In genomic region chr14:24958271-24958670, GRCh38 we compare ENCODE assay signal across 16 cellular contexts.
A peak's percentile ranks its signal among the peaks of the same experiment; 100 is the strongest.
DNase-seq lines count a peak whose midpoint lies in the region; ATAC-seq and TF ChIP-seq lines count a peak whose summit lies in the region.
"Had no signal": no experiment of that assay in that cellular context is flagged by ENCODE, and none has a peak within 500 bp of the region (broad histone marks: within the 10 kb centered on the region; RNA-seq: fewer than 3 reads in every experiment).

No MANE protein-coding gene starts in this region.

- H3K4me3 ChIP-seq in hepatocyte (no peak overlapping the region), skeletal muscle satellite cell (ENCODE audit: low read length) (no peak overlapping the region), brain microvascular endothelial cell (ENCODE audit: low read depth, low read length) (no peak overlapping the region)
- H3K4me3 ChIP-seq in CD8-positive, alpha-beta memory T cell (ENCODE audit: low read length), result no peak overlapping the region

- no peaks in the 10 kb centered on the region for H4K20me1 ChIP-seq in hepatocyte (ENCODE audit: insufficient read depth, poor library complexity, severe bottlenecking)

- H3K9me2 ChIP-seq in hepatocyte (replicated peaks; ENCODE audit: insufficient read depth), result no peaks in the 10 kb centered on the region

- no peak overlapping the region for H3K27ac Mint-ChIP-seq in CD8-positive, alpha-beta memory T cell
- H3K27ac Mint-ChIP-seq: CD4-positive, alpha-beta T cell had no signal

- CTCF ChIA-PET in CD8-positive, alpha-beta memory T cell (lab: Charles Lee), result no interaction called here

- H3K4me3 Mint-ChIP-seq in CD8-positive, alpha-beta memory T cell, result no peak overlapping the region
- H3K4me3 Mint-ChIP-seq: CD4-positive, alpha-beta T cell had no signal

- POLR2A ChIA-PET in CD8-positive, alpha-beta memory T cell (lab: Charles Lee), result no interaction called here

- ATAC-seq in HG03520 (IDR thresholded peaks at IDR 0.05; ENCODE audit: unreplicated experiment) (no peak), HG02798 (IDR thresholded peaks at IDR 0.05; ENCODE audit: poor library complexity, unreplicated experiment) (no peak)

- H3K9me3 Mint-ChIP-seq in CD8-positive, alpha-beta memory T cell, result peaks cover 0 to 1% (median 0%) of the 10 kb centered on the region in 5 donors
- H3K9me3 Mint-ChIP-seq: CD4-positive, alpha-beta T cell had no signal

- H2AFZ ChIP-seq in hepatocyte, result no peak overlapping the region

- H3K36me3 ChIP-seq in hepatocyte (replicated peaks; ENCODE audit: insufficient read depth, low read depth), result no peaks in the 10 kb centered on the region
- H3K36me3 ChIP-seq in skeletal muscle satellite cell (ENCODE audit: insufficient read depth, low read length), result no peaks in the 10 kb centered on the region
- H3K36me3 ChIP-seq in CD8-positive, alpha-beta memory T cell (ENCODE audit: insufficient read depth, low read length), result no peaks in the 10 kb centered on the region
- no peaks in the 10 kb centered on the region for H3K36me3 ChIP-seq in brain microvascular endothelial cell (replicated peaks)

- DNase-seq in EH (ENCODE audit: low read depth) (peak; percentile 86), amniotic stem cell (lab: John Stamatoyannopoulos, UW) (peak; percentile 32), hepatocyte (ENCODE audit: low spot score) (no peak), brain microvascular endothelial cell (no peak)
- no peak for DNase-seq in CD8-positive, alpha-beta memory T cell
- DNase-seq: CD4-positive, alpha-beta T cell; DND-41; GF-D8; Kasumi-1; NCI-H1930; NCI-H2171 treated with DMSO at 0.1 percent for 48 hours; NCI-H524; SIG-M5 had no signal

- peak overlapping the region; percentile 54 for H3K27ac ChIP-seq in hepatocyte
- no peak overlapping the region for H3K27ac ChIP-seq in CD8-positive, alpha-beta memory T cell (ENCODE audit: low read depth, low read length)
- no peak overlapping the region for H3K27ac ChIP-seq in brain microvascular endothelial cell

- no peaks in the 10 kb centered on the region for H3K27me3 ChIP-seq in hepatocyte
- H3K27me3 ChIP-seq in skeletal muscle satellite cell (ENCODE audit: control insufficient read depth, insufficient read depth, low read length), result no peaks in the 10 kb centered on the region
- H3K27me3 ChIP-seq in CD8-positive, alpha-beta memory T cell (ENCODE audit: insufficient read depth, low read length, poor library complexity, severe bottlenecking), result no peaks in the 10 kb centered on the region
- no peaks in the 10 kb centered on the region for H3K27me3 ChIP-seq in brain microvascular endothelial cell (replicated peaks)

- peaks cover 71% of the 10 kb centered on the region for H3K79me2 ChIP-seq in hepatocyte

- H3K27me3 Mint-ChIP-seq in CD8-positive, alpha-beta memory T cell, result peaks cover 5 to 45% of the 10 kb centered on the region in 2 donors

- 64% methylated on average over 1 of the region's 1 CpG for WGBS in hepatocyte (ENCODE audit: low lambda C conversion rate, missing lambda C conversion rate)

- peaks cover 28% of the 10 kb centered on the region for H3K4me1 ChIP-seq in hepatocyte (ENCODE audit: insufficient read depth)
- peaks cover 29% of the 10 kb centered on the region for H3K4me1 ChIP-seq in skeletal muscle satellite cell (ENCODE audit: control insufficient read depth, insufficient read depth, low read length)
- H3K4me1 ChIP-seq in CD8-positive, alpha-beta memory T cell (ENCODE audit: insufficient read depth, low read length), result no peaks in the 10 kb centered on the region

- peak overlapping the region; percentile 4 for H3K9ac ChIP-seq in skeletal muscle satellite cell (ENCODE audit: low read depth, low read length)

- H3K4me1 Mint-ChIP-seq in CD8-positive, alpha-beta memory T cell, result no peaks in the 10 kb centered on the region

- H3K9me3 ChIP-seq in hepatocyte (ENCODE audit: low read depth), result no peaks in the 10 kb centered on the region
- H3K9me3 ChIP-seq in skeletal muscle satellite cell (replicated peaks; ENCODE audit: low read length), result no peaks in the 10 kb centered on the region
- no peaks in the 10 kb centered on the region for H3K9me3 ChIP-seq in CD8-positive, alpha-beta memory T cell (ENCODE audit: low read length)

- H3K4me2 ChIP-seq in hepatocyte (no peak overlapping the region), skeletal muscle satellite cell (ENCODE audit: low read length) (no peak overlapping the region)

- in situ Hi-C loops in brain microvascular endothelial cell (cut with HindIII; ENCODE audit: low pct_ligation_motif_present, low sequenced_read_pairs), result no loop called here

- peaks cover 0 to 4% (median 0%) of the 10 kb centered on the region in 3 donors for H3K36me3 Mint-ChIP-seq in CD8-positive, alpha-beta memory T cell

- TF ChIP-seq CTCF in hepatocyte (IDR thresholded peaks at IDR 0.05; ENCODE audit: poor library complexity), result no peak
- TF ChIP-seq CTCF in brain microvascular endothelial cell (IDR thresholded peaks at IDR 0.05; ENCODE audit: low read depth, low read length, missing control alignments), result no peak

Comparison
In these comparisons a context has a peak if more than half of its experiments do, and no peak if none do; other contexts are left out.
1. DNase-seq: peak in EH (single experiment) and amniotic stem cell (single experiment); none in hepatocyte (single experiment), CD8-positive, alpha-beta memory T cell (0 of 5) and brain microvascular endothelial cell (single experiment).